Comparison of ENCODE assay signal across 7 cellular contexts in the genomic region with DNA sequence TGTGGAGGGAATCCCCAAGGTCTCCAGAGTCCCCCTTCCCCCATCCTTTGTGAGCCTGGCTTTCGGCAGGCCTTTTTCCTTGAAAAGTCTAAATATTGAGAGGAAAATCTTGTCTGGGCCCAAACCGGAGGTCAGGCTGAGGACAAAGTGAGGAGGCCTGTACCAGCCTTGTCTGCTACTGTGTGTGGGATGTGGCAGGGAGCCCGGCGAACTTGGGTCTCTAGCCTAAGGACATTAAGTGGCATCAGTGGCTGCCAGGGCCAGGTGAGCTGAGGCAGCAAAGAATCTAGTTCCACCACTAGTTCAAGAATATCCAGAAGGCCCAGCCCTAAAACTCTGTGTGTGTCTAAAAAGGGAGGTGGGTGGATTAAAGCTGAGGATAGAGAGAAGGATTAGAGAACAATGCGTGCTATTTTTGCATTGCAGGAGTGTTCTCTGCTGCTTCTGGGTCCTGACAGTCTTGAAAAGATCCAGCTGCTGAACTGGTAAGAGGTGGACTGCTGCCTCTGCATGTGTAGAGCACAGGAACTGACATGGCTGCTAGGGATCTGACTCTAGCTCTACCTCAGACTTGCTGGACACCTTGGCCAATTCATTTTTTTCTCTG. TPM values are rescaled to one million over a fixed set of nuclear protein-coding genes. Genes with fewer than 3 reads are reported as not detected.
A peak's percentile ranks its signal among the peaks of the same experiment; 100 is the strongest.
DNase-seq lines count a peak whose midpoint lies in the region; ATAC-seq and TF ChIP-seq lines count a peak whose summit lies in the region.

No MANE protein-coding gene starts in this region.

- no peaks in the 10 kb centered on the region for H3K36me3 Mint-ChIP-seq in activated T-helper 1 cell treated with anti-CD3 and anti-CD28 coated beads, Interleukin-12 subunit alpha, Interleukin-12 subunit beta, Interleukin-2, Interleukin-4 antibody, amounts not matched to agents 30 ng/mL and 10 ng/mL and 1 ng/mL, durations not matched to agents 14 hours and 24 hours and 36 hours (ENCODE audit: low read depth)
- H3K36me3 Mint-ChIP-seq in stimulated activated memory B cell treated with anti-CD40 and anti-IgM and Interleukin-4, amounts not matched to agents 10 μg/mL and 1 μg/mL and 100 μg/mL, for 72 hours: no peaks in the 10 kb centered on the region

- no peak for ATAC-seq in stimulated activated memory B cell treated with anti-CD40 and anti-IgM and Interleukin-4, amounts not matched to agents 10 μg/mL and 1 μg/mL and 100 μg/mL, for 72 hours
- no peak for ATAC-seq in HG02623 (IDR thresholded peaks at IDR 0.05; ENCODE audit: unreplicated experiment)
- ATAC-seq in GM19397 (IDR thresholded peaks at IDR 0.05; ENCODE audit: unreplicated experiment): no peak

- H4K20me1 ChIP-seq in hepatocyte (ENCODE audit: insufficient read depth, poor library complexity, severe bottlenecking): no peaks in the 10 kb centered on the region

- peaks cover 10% of the 10 kb centered on the region for H3K4me1 Mint-ChIP-seq in activated T-helper 1 cell treated with anti-CD3 and anti-CD28 coated beads, Interleukin-12 subunit alpha, Interleukin-12 subunit beta, Interleukin-2, Interleukin-4 antibody, amounts not matched to agents 30 ng/mL and 10 ng/mL and 1 ng/mL, durations not matched to agents 14 hours and 24 hours and 36 hours (ENCODE audit: low read depth)
- H3K4me1 Mint-ChIP-seq in stimulated activated memory B cell treated with anti-CD40 and anti-IgM and Interleukin-4, amounts not matched to agents 10 μg/mL and 1 μg/mL and 100 μg/mL, for 72 hours: peaks cover 28% of the 10 kb centered on the region

- peak overlapping the region; percentile 89 for H3K4me2 ChIP-seq in hepatocyte

- H3K27ac ChIP-seq in hepatocyte: peak overlapping the region; percentile 98

- no peaks in the 10 kb centered on the region for H3K9me3 Mint-ChIP-seq in activated T-helper 1 cell treated with anti-CD3 and anti-CD28 coated beads, Interleukin-12 subunit alpha, Interleukin-12 subunit beta, Interleukin-2, Interleukin-4 antibody, amounts not matched to agents 30 ng/mL and 10 ng/mL and 1 ng/mL, durations not matched to agents 14 hours and 24 hours and 36 hours
- H3K9me3 Mint-ChIP-seq in stimulated activated memory B cell treated with anti-CD40 and anti-IgM and Interleukin-4, amounts not matched to agents 10 μg/mL and 1 μg/mL and 100 μg/mL, for 72 hours: no peaks in the 10 kb centered on the region

- DNase-seq in HFF-Myc (ENCODE audit: extremely low read depth, low read depth) (no peak), hepatocyte (ENCODE audit: low spot score) (peak; percentile 17), midbrain (lab: John Stamatoyannopoulos, UW) (no peak)
- no peak for DNase-seq in activated T-helper 1 cell treated with anti-CD3 and anti-CD28 coated beads, Interleukin-12 subunit alpha, Interleukin-12 subunit beta, Interleukin-2, Interleukin-4 antibody, amounts not matched to agents 30 ng/mL and 10 ng/mL and 1 ng/mL, durations not matched to agents 14 hours and 24 hours and 36 hours (ENCODE audit: low spot score)

- intact Hi-C loops in activated T-helper 1 cell treated with anti-CD3 and anti-CD28 coated beads, Interleukin-12 subunit alpha, Interleukin-12 subunit beta, Interleukin-2, Interleukin-4 antibody, amounts not matched to agents 30 ng/mL and 10 ng/mL and 1 ng/mL, durations not matched to agents 14 hours and 24 hours and 36 hours (cut with micrococcal nuclease): loop anchor here (5.0 kb wide), 3 partner anchors 771 to 1326 kb away; a partner anchor contains a TSS

- H2AFZ ChIP-seq in hepatocyte: peak overlapping the region; percentile 87

- no peaks in the 10 kb centered on the region for H3K27me3 ChIP-seq in hepatocyte

- H3K27ac Mint-ChIP-seq in activated T-helper 1 cell treated with anti-CD3 and anti-CD28 coated beads, Interleukin-12 subunit alpha, Interleukin-12 subunit beta, Interleukin-2, Interleukin-4 antibody, amounts not matched to agents 30 ng/mL and 10 ng/mL and 1 ng/mL, durations not matched to agents 14 hours and 24 hours and 36 hours: peak overlapping the region; percentile 87
- H3K27ac Mint-ChIP-seq in stimulated activated memory B cell treated with anti-CD40 and anti-IgM and Interleukin-4, amounts not matched to agents 10 μg/mL and 1 μg/mL and 100 μg/mL, for 72 hours: peak overlapping the region; percentile 97

- WGBS in hepatocyte (ENCODE audit: low lambda C conversion rate, missing lambda C conversion rate): 63% methylated on average over 5 of the region's 5 CpGs

- H3K4me3 ChIP-seq in HFF-Myc (replicated peaks; ENCODE audit: low read depth, low read length) (peak overlapping the region; percentile 58), hepatocyte (peak overlapping the region; percentile 37)

- no peaks in the 10 kb centered on the region for H3K27me3 Mint-ChIP-seq in activated T-helper 1 cell treated with anti-CD3 and anti-CD28 coated beads, Interleukin-12 subunit alpha, Interleukin-12 subunit beta, Interleukin-2, Interleukin-4 antibody, amounts not matched to agents 30 ng/mL and 10 ng/mL and 1 ng/mL, durations not matched to agents 14 hours and 24 hours and 36 hours (ENCODE audit: insufficient read depth)
- no peaks in the 10 kb centered on the region for H3K27me3 Mint-ChIP-seq in stimulated activated memory B cell treated with anti-CD40 and anti-IgM and Interleukin-4, amounts not matched to agents 10 μg/mL and 1 μg/mL and 100 μg/mL, for 72 hours

- no peak for TF ChIP-seq CTCF in HFF-Myc (IDR thresholded peaks at IDR 0.05; ENCODE audit: low read depth, low read length, missing control alignments)
- TF ChIP-seq CTCF in hepatocyte (IDR thresholded peaks at IDR 0.05; ENCODE audit: poor library complexity): no peak

- peak overlapping the region; percentile 85 for H3K4me3 Mint-ChIP-seq in activated T-helper 1 cell treated with anti-CD3 and anti-CD28 coated beads, Interleukin-12 subunit alpha, Interleukin-12 subunit beta, Interleukin-2, Interleukin-4 antibody, amounts not matched to agents 30 ng/mL and 10 ng/mL and 1 ng/mL, durations not matched to agents 14 hours and 24 hours and 36 hours
- peak overlapping the region; percentile 94 for H3K4me3 Mint-ChIP-seq in stimulated activated memory B cell treated with anti-CD40 and anti-IgM and Interleukin-4, amounts not matched to agents 10 μg/mL and 1 μg/mL and 100 μg/mL, for 72 hours

- H3K9me3 ChIP-seq in hepatocyte (ENCODE audit: low read depth): no peaks in the 10 kb centered on the region

- peaks cover 5% of the 10 kb centered on the region for H3K79me2 ChIP-seq in hepatocyte

- H3K9me2 ChIP-seq in hepatocyte (replicated peaks; ENCODE audit: insufficient read depth): no peaks in the 10 kb centered on the region

- no peaks in the 10 kb centered on the region for H3K36me3 ChIP-seq in hepatocyte (replicated peaks; ENCODE audit: insufficient read depth, low read depth)

- peaks cover 10% of the 10 kb centered on the region for H3K4me1 ChIP-seq in hepatocyte (ENCODE audit: insufficient read depth)

RNA-seq across cellular contexts. Expression of a gene that starts 1.2 kb away (rescaled TPM):
- total RNA-seq in activated T-helper 1 cell treated with anti-CD3 and anti-CD28 coated beads, Interleukin-12 subunit alpha, Interleukin-12 subunit beta, Interleukin-2, Interleukin-4 antibody, amounts not matched to agents 30 ng/mL and 10 ng/mL and 1 ng/mL, durations not matched to agents 14 hours and 24 hours and 36 hours: 6.7 and 7.1 TPM in 2 replicates
- total RNA-seq in hepatocyte: 6.3 TPM in 2 replicates
- 0.10 and 0.18 TPM in 2 replicates for polyA plus RNA-seq in hepatocyte

RNA-seq across cellular contexts. Expression of a gene that starts 23.7 kb away (rescaled TPM):
- not detected in 2 replicates for total RNA-seq in activated T-helper 1 cell treated with anti-CD3 and anti-CD28 coated beads, Interleukin-12 subunit alpha, Interleukin-12 subunit beta, Interleukin-2, Interleukin-4 antibody, amounts not matched to agents 30 ng/mL and 10 ng/mL and 1 ng/mL, durations not matched to agents 14 hours and 24 hours and 36 hours
- 0.68 TPM in 1 of 2 replicates, not detected in the other for total RNA-seq in hepatocyte
- polyA plus RNA-seq in hepatocyte: 0.35 and 0.48 TPM in 2 replicates
